Comparison of ENCODE assay signal across 33 cellular contexts in genomic region chr2:25055521-25055920, GRCh38.
"Had no signal": no experiment of that assay in that cellular context is flagged by ENCODE, and none has a peak within 500 bp of the region (broad histone marks: within the 10 kb centered on the region; RNA-seq: fewer than 3 reads in every experiment).

No MANE protein-coding gene starts in this region.

- H3K4me3 ChIP-seq: ascending aorta, breast epithelium had no signal

- H3K27ac ChIP-seq: ascending aorta, brain microvascular endothelial cell, breast epithelium, VCaP had no signal

- H3K4me3 Mint-ChIP-seq: activated B cell treated with CpG ODN at 0.5 μM for 24 hours; activated CD4-positive, alpha-beta memory T cell treated with anti-CD3 and anti-CD28 coated beads for 36 hours; activated CD4-positive, alpha-beta T cell treated with anti-CD3 and anti-CD28 coated beads, Interleukin-2, amount 10 ng/mL, durations not matched to agents 24 days and 14 days; activated CD8-positive, alpha-beta T cell treated with anti-CD3 and anti-CD28 coated beads for 36 hours; activated naive CD4-positive, alpha-beta T cell treated with anti-CD3 and anti-CD28 coated beads, Interleukin-2, amount 10 ng/mL, durations not matched to agents 7 days and 5 days; activated naive CD4-positive, alpha-beta T cell treated with anti-CD3 and anti-CD28 coated beads, Interleukin-2, amount 50 U/mL, for 24 hours; activated naive CD8-positive, alpha-beta T cell; activated naive CD8-positive, alpha-beta T cell treated with anti-CD3 and anti-CD28 coated beads, Interleukin-2, amount 10 ng/mL, durations not matched to agents 7 days and 5 days; activated naive CD8-positive, alpha-beta T cell treated with anti-CD3 and anti-CD28 coated beads, Interleukin-2, amount 50 U/mL, for 24 hours; activated T-cell treated with anti-CD3 and anti-CD28 coated beads, Interleukin-2, amount 50 U/mL, for 24 hours; T-helper 1 cell treated with Interleukin-12 subunit alpha and Interleukin-12 subunit beta and Interleukin-4 antibody, amounts not matched to agents 30 μg/mL and 1 μg/mL, for 36 hours; T-helper 2 cell treated with Interferon-gamma antibody and Interleukin-4, amounts not matched to agents 5 μg/mL and 100 μg/mL, for 36 hours had no signal

- H3K27ac Mint-ChIP-seq: activated B cell treated with CpG ODN at 0.5 μM for 24 hours; activated CD4-positive, alpha-beta memory T cell treated with anti-CD3 and anti-CD28 coated beads for 36 hours; activated CD4-positive, alpha-beta T cell treated with anti-CD3 and anti-CD28 coated beads, Interleukin-2, amount 10 ng/mL, durations not matched to agents 24 days and 14 days; activated CD8-positive, alpha-beta T cell treated with anti-CD3 and anti-CD28 coated beads for 36 hours; activated naive CD4-positive, alpha-beta T cell treated with anti-CD3 and anti-CD28 coated beads, Interleukin-2, amount 10 ng/mL, durations not matched to agents 7 days and 5 days; activated naive CD4-positive, alpha-beta T cell treated with anti-CD3 and anti-CD28 coated beads, Interleukin-2, amount 50 U/mL, for 24 hours; activated naive CD8-positive, alpha-beta T cell; activated naive CD8-positive, alpha-beta T cell treated with anti-CD3 and anti-CD28 coated beads, Interleukin-2, amount 10 ng/mL, durations not matched to agents 7 days and 5 days; activated naive CD8-positive, alpha-beta T cell treated with anti-CD3 and anti-CD28 coated beads, Interleukin-2, amount 50 U/mL, for 24 hours; activated T-cell treated with anti-CD3 and anti-CD28 coated beads, Interleukin-2, amount 50 U/mL, for 24 hours; activated T-helper 2 cell treated with anti-CD3 and anti-CD28 coated beads, Interferon-gamma antibody, Interleukin-2, Interleukin-4, amounts not matched to agents 10 μg/mL and 5 μg/mL and 100 μg/mL, durations not matched to agents 14 hours and 24 hours and 36 hours; T-helper 1 cell treated with Interleukin-12 subunit alpha and Interleukin-12 subunit beta and Interleukin-4 antibody, amounts not matched to agents 30 μg/mL and 1 μg/mL, for 36 hours; T-helper 2 cell treated with Interferon-gamma antibody and Interleukin-4, amounts not matched to agents 5 μg/mL and 100 μg/mL, for 36 hours had no signal

- H3K9me3 Mint-ChIP-seq: activated B cell treated with CpG ODN at 0.5 μM for 24 hours; activated CD4-positive, alpha-beta memory T cell treated with anti-CD3 and anti-CD28 coated beads for 36 hours; activated CD4-positive, alpha-beta T cell treated with anti-CD3 and anti-CD28 coated beads, Interleukin-2, amount 10 ng/mL, durations not matched to agents 24 days and 14 days; activated CD8-positive, alpha-beta T cell treated with anti-CD3 and anti-CD28 coated beads for 36 hours; activated naive CD4-positive, alpha-beta T cell treated with anti-CD3 and anti-CD28 coated beads, Interleukin-2, amount 10 ng/mL, durations not matched to agents 7 days and 5 days; activated naive CD4-positive, alpha-beta T cell treated with anti-CD3 and anti-CD28 coated beads, Interleukin-2, amount 50 U/mL, for 24 hours; activated naive CD8-positive, alpha-beta T cell treated with anti-CD3 and anti-CD28 coated beads, Interleukin-2, amount 10 ng/mL, durations not matched to agents 7 days and 5 days; activated naive CD8-positive, alpha-beta T cell treated with anti-CD3 and anti-CD28 coated beads, Interleukin-2, amount 50 U/mL, for 24 hours; activated T-cell treated with anti-CD3 and anti-CD28 coated beads, Interleukin-2, amount 50 U/mL, for 24 hours; activated T-helper 2 cell treated with anti-CD3 and anti-CD28 coated beads, Interferon-gamma antibody, Interleukin-2, Interleukin-4, amounts not matched to agents 10 μg/mL and 5 μg/mL and 100 μg/mL, durations not matched to agents 14 hours and 24 hours and 36 hours; T-helper 1 cell treated with Interleukin-12 subunit alpha and Interleukin-12 subunit beta and Interleukin-4 antibody, amounts not matched to agents 30 μg/mL and 1 μg/mL, for 36 hours; T-helper 2 cell treated with Interferon-gamma antibody and Interleukin-4, amounts not matched to agents 5 μg/mL and 100 μg/mL, for 36 hours had no signal

- H3K4me1 Mint-ChIP-seq: activated B cell treated with CpG ODN at 0.5 μM for 24 hours; activated CD4-positive, alpha-beta T cell treated with anti-CD3 and anti-CD28 coated beads, Interleukin-2, amount 10 ng/mL, durations not matched to agents 24 days and 14 days; activated naive CD4-positive, alpha-beta T cell treated with anti-CD3 and anti-CD28 coated beads, Interleukin-2, amount 10 ng/mL, durations not matched to agents 7 days and 5 days; activated naive CD4-positive, alpha-beta T cell treated with anti-CD3 and anti-CD28 coated beads, Interleukin-2, amount 50 U/mL, for 24 hours; activated naive CD8-positive, alpha-beta T cell treated with anti-CD3 and anti-CD28 coated beads, Interleukin-2, amount 10 ng/mL, durations not matched to agents 7 days and 5 days; activated naive CD8-positive, alpha-beta T cell treated with anti-CD3 and anti-CD28 coated beads, Interleukin-2, amount 50 U/mL, for 24 hours had no signal

- H3K36me3 Mint-ChIP-seq: activated CD4-positive, alpha-beta memory T cell treated with anti-CD3 and anti-CD28 coated beads for 36 hours; activated naive CD4-positive, alpha-beta T cell treated with anti-CD3 and anti-CD28 coated beads, Interleukin-2, amount 10 ng/mL, durations not matched to agents 7 days and 5 days; activated naive CD4-positive, alpha-beta T cell treated with anti-CD3 and anti-CD28 coated beads, Interleukin-2, amount 50 U/mL, for 24 hours; activated naive CD8-positive, alpha-beta T cell; activated naive CD8-positive, alpha-beta T cell treated with anti-CD3 and anti-CD28 coated beads, Interleukin-2, amount 10 ng/mL, durations not matched to agents 7 days and 5 days had no signal

- ATAC-seq: activated CD8-positive, alpha-beta T cell treated with anti-CD3 and anti-CD28 coated beads for 36 hours; activated naive CD8-positive, alpha-beta T cell treated with anti-CD3 and anti-CD28 coated beads, Interleukin-2, amount 50 U/mL, for 24 hours had no signal

- H3K4me1 ChIP-seq: ascending aorta, breast epithelium had no signal

- H3K27me3 ChIP-seq: ascending aorta, brain microvascular endothelial cell, breast epithelium had no signal

- DNase-seq: activated B cell treated with CpG ODN at 0.5 μM for 24 hours; activated CD4-positive, alpha-beta memory T cell treated with anti-CD3 and anti-CD28 coated beads for 36 hours; activated CD4-positive, alpha-beta T cell treated with anti-CD3 and anti-CD28 coated beads for 4 hours; activated CD4-positive, alpha-beta T cell treated with anti-CD3 and anti-CD28 coated beads, Interleukin-2, amount 10 ng/mL, durations not matched to agents 24 days and 14 days; activated CD4-positive, alpha-beta T cell treated with anti-CD3 and anti-CD28 coated beads, Interleukin-2, amount 50 U/mL, for 1 hour; activated CD4-positive, alpha-beta T cell treated with anti-CD3 and anti-CD28 coated beads, Interleukin-2, amount 50 U/mL, for 4 hours; activated CD4-positive, CD25-positive, alpha-beta regulatory T cell treated with anti-CD3 and anti-CD28 coated beads, Interleukin-2, amount 50 U/mL, for 72 hours; activated CD8-positive, alpha-beta memory T cell treated with anti-CD3 and anti-CD28 coated beads, Interleukin-2, amount 50 U/mL, for 4 hours; activated CD8-positive, alpha-beta T cell treated with anti-CD3 and anti-CD28 coated beads for 36 hours; activated effector memory CD4-positive, alpha-beta T cell treated with Interleukin-2 at 50 U/mL for 16 hours; activated gamma-delta T cell; activated naive CD4-positive, alpha-beta T cell treated with anti-CD3 and anti-CD28 coated beads, Interleukin-2, amount 10 ng/mL, durations not matched to agents 7 days and 5 days; activated naive CD4-positive, alpha-beta T cell treated with Interleukin-2 at 50 U/mL for 16 hours; activated naive CD8-positive, alpha-beta T cell treated with anti-CD3 and anti-CD28 coated beads, Interleukin-2, amount 10 ng/mL, durations not matched to agents 7 days and 5 days; activated naive CD8-positive, alpha-beta T cell treated with anti-CD3 and anti-CD28 coated beads, Interleukin-2, amount 50 U/mL, for 24 hours; activated T-cell treated with anti-CD3 and anti-CD28 coated beads, Interleukin-2, amount 50 U/mL, for 24 hours; activated T-cell treated with anti-CD3 and anti-CD28 coated beads, Interleukin-2, amount 50 U/mL, for 48 hours; amygdala; anterior cingulate cortex; brain microvascular endothelial cell; central memory CD4-positive, alpha-beta T cell; cerebellar nuclear complex; T-helper 1 cell; T-helper 2 cell; T-helper 9 cell had no signal

- H3K27me3 Mint-ChIP-seq: activated naive CD4-positive, alpha-beta T cell treated with anti-CD3 and anti-CD28 coated beads, Interleukin-2, amount 50 U/mL, for 24 hours had no signal

- H3K36me3 ChIP-seq: ascending aorta, brain microvascular endothelial cell, breast epithelium had no signal
